Comparison of ENCODE assay signal across 8 cellular contexts in the genomic region with DNA sequence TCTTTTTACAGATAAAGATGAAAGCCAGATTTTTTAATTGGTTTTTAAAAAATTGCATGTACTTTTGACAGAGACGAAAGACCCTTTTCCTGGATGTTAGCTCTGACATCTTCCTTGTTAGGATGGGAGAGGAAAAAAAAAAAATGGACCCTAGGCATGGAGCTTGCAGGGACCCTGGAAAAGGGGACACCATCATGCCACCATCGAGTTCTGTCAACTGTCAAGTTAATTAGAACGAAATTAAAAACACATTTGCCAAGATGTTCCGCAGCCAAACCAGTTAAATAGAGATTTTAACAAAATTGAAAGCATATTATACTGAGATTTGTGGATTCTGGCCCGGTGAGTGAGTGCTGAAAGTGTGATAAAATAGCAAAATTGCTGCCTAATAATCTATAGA.
"Had no signal": no experiment of that assay in that cellular context is flagged by ENCODE, and none has a peak within 500 bp of the region (broad histone marks: within the 10 kb centered on the region; RNA-seq: fewer than 3 reads in every experiment).

No MANE protein-coding gene starts in this region.

- H3K4me3 Mint-ChIP-seq: HFFc6, IgD-negative memory B cell had no signal

- DNase-seq: GM23248, H9, HCEC 1CT, HFFc6, KBM-7 had no signal

- ATAC-seq: HepG2 had no signal

- H3K4me1 Mint-ChIP-seq: IgD-negative memory B cell had no signal

- H3K9ac ChIP-seq: GM23248 had no signal

- H3K27ac ChIP-seq: GM23248, HL-60 had no signal

- H3K9me3 Mint-ChIP-seq: H9, IgD-negative memory B cell had no signal

- H3K27me3 Mint-ChIP-seq: IgD-negative memory B cell had no signal

- H3K4me3 ChIP-seq: GM23248 had no signal

- H3K27ac Mint-ChIP-seq: HFFc6, IgD-negative memory B cell had no signal

- H2AFZ ChIP-seq: GM23248 had no signal
